ENCODE assay signal across 18 cellular contexts in the genomic region with DNA sequence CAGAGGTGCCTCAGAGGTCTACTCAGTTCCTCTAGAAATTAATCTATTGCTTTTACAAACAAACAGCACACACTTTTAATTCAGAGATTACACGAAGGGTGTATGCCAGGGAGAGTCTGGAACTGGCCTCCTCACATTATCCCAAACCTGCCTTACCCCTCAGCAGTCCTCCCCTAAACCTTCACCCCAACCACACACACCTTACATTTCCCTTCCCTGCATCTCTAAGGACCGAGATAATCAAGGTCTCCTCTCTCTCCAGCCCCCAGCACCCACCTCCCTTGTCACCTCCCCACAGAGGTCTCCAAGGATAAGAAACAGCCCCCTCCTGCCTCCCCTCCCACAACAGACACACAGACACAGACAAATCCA. TPM values are rescaled to one million over a fixed set of nuclear protein-coding genes. Genes with fewer than 3 reads are reported as not detected.
A peak's percentile ranks its signal among the peaks of the same experiment; 100 is the strongest.
DNase-seq lines count a peak whose midpoint lies in the region; ATAC-seq, FAIRE-seq and TF ChIP-seq lines count a peak whose summit lies in the region.
"Had no signal": no experiment of that assay in that cellular context is flagged by ENCODE, and none has a peak within 500 bp of the region (broad histone marks: within the 10 kb centered on the region; RNA-seq: fewer than 3 reads in every experiment).

No MANE protein-coding gene starts in this region.

- peaks cover 68 to 89% of the 10 kb centered on the region in 2 donors for H3K36me3 Mint-ChIP-seq in CD14-positive monocyte
- no peaks in the 10 kb centered on the region for H3K36me3 Mint-ChIP-seq in GM23338 (ENCODE audit: low read depth)

- H3K36me3 ChIP-seq in GM23338 (ENCODE audit: insufficient read depth) (no peaks in the 10 kb centered on the region), GM12878 (ENCODE audit: control insufficient read depth in 2 of 2, insufficient read depth in 2 of 2, low read length in 1 of 2) (peaks cover 8 to 11% of the 10 kb centered on the region in 2 experiments; a peak in 3 of 4 replicates), mucosa of stomach (ENCODE audit: control insufficient read depth, insufficient read depth, low read length) (no peaks in the 10 kb centered on the region), BE2C (no peaks in the 10 kb centered on the region), right lobe of liver (no peaks in the 10 kb centered on the region)
- H3K36me3 ChIP-seq: right atrium auricular region, SJSA1 had no signal

- no TSS peak for BruUV-seq in GM12878 (replicated peaks; lab: Mats Ljungman, UMichigan)

- RAD21 ChIA-PET in GM12878 (lab: Charles Lee; ENCODE audit: unreplicated experiment), result interaction anchor here (0.6 to 0.9 kb wide), 2 partner anchors 62 to 108 kb away, joined by 3 to 4 read pairs; no protein-coding TSS in a partner anchor

- in situ Hi-C loops in GM12878 (cut with MboI), result no loop called here

- H3K79me2 ChIP-seq in GM23338 (replicated peaks; ENCODE audit: insufficient read depth) (no peaks in the 10 kb centered on the region), GM12878 (ENCODE audit: control insufficient read depth, insufficient read depth, low read length) (peaks cover 43% of the 10 kb centered on the region)

- WGBS in GM12878 (ENCODE audit: insufficient coverage, insufficient replicate concordance, low lambda C conversion rate, missing lambda C conversion rate), result 0% methylated on average over 2 of the region's 2 CpGs
- WGBS in right lobe of liver (ENCODE audit: insufficient coverage, low coverage, low lambda C conversion rate, missing lambda C conversion rate), result 0% methylated on average over 2 of the region's 2 CpGs

- H3K27me3 ChIP-seq in GM23338 (ENCODE audit: insufficient read depth), result no peaks in the 10 kb centered on the region
- no peaks in the 10 kb centered on the region for H3K27me3 ChIP-seq in GM12878 (replicated peaks in 1 of 2; ENCODE audit: control insufficient read depth in 2 of 2, insufficient read depth in 2 of 2, low read length in 1 of 2)
- no peaks in the 10 kb centered on the region for H3K27me3 ChIP-seq in mucosa of stomach (ENCODE audit: control insufficient read depth, insufficient read depth, low read length)
- H3K27me3 ChIP-seq in BE2C, result peaks cover 18% of the 10 kb centered on the region
- H3K27me3 ChIP-seq in right lobe of liver, result no peaks in the 10 kb centered on the region
- H3K27me3 ChIP-seq: right atrium auricular region had no signal

- POLR2A ChIA-PET in GM12878 (lab: Charles Lee), result interaction anchor here (0.6 to 1.3 kb wide), 2 partner anchors 25 to 26 kb away, joined by 3 read pairs; no protein-coding TSS in a partner anchor

- peaks cover 0 to 7% (median 1%) of the 10 kb centered on the region in 7 donors for H3K9me3 Mint-ChIP-seq in CD14-positive monocyte
- no peaks in the 10 kb centered on the region; the same call in 2 of the 3 replicates for H3K9me3 Mint-ChIP-seq in GM23338
- H3K9me3 Mint-ChIP-seq: activated T-cell treated with anti-CD3 and anti-CD28 coated beads, Interleukin-2, amount 50 U/mL, for 24 hours had no signal

- SMC1A ChIA-PET in GM12878 (lab: Charles Lee; ENCODE audit: uncharacterized antibody, unreplicated experiment), result interaction anchor here (1.1 to 1.3 kb wide), 2 partner anchors 57 to 75 kb away, joined by 3 to 4 read pairs; no protein-coding TSS in a partner anchor

- peaks cover 0 to 5% (median 0%) of the 10 kb centered on the region in 3 donors for H3K27me3 Mint-ChIP-seq in CD14-positive monocyte (ENCODE audit: low read depth in 3 of 3)
- H3K27me3 Mint-ChIP-seq in GM23338 (ENCODE audit: insufficient read depth, low read depth, poor library complexity), result peaks cover 15% of the 10 kb centered on the region
- H3K27me3 Mint-ChIP-seq: activated T-cell treated with anti-CD3 and anti-CD28 coated beads, Interleukin-2, amount 50 U/mL, for 24 hours had no signal

- H3K4me1 Mint-ChIP-seq in CD14-positive monocyte (peaks cover 46% of the 10 kb centered on the region), GM23338 (peaks cover 2% of the 10 kb centered on the region; the same call in 1 of the 3 replicates)

- TF ChIP-seq CTCF in CD14-positive monocyte (IDR thresholded peaks at IDR 0.05), result no peak
- no peak for TF ChIP-seq CTCF in GM23338 (conservative IDR thresholded peaks at IDR 0.05; ENCODE audit: low read depth in 2 of 2)
- no peak for TF ChIP-seq CTCF in GM12878 (IDR thresholded peaks at IDR 0.05 in 2 of 3, conservative IDR thresholded peaks at IDR 0.05 in 1 of 3; ENCODE audit: control insufficient read depth in 2 of 3, extremely low read depth in 1 of 3, insufficient read depth in 1 of 3, low read depth in 3 of 3, low read length in 3 of 3)
- no peak for TF ChIP-seq CTCF in BE2C (IDR thresholded peaks at IDR 0.05; ENCODE audit: low read depth, low read length)
- no peak for TF ChIP-seq CTCF in right lobe of liver (IDR thresholded peaks at IDR 0.05)

- intact Hi-C loops in CD14-positive monocyte (cut with micrococcal nuclease), result no loop called here
- intact Hi-C loops in GM12878 (cut with micrococcal nuclease; ENCODE audit: unreplicated experiment), result no loop called here
- intact Hi-C loops in right lobe of liver (cut with DNase I), result no loop called here

- H3K4me1 ChIP-seq in GM23338 (ENCODE audit: insufficient read depth) (no peaks in the 10 kb centered on the region), GM12878 (ENCODE audit: control insufficient read depth, insufficient read depth, low read length) (no peaks in the 10 kb centered on the region), mucosa of stomach (ENCODE audit: control insufficient read depth, insufficient read depth, low read length) (peaks cover 6% of the 10 kb centered on the region), BE2C (no peaks in the 10 kb centered on the region), right lobe of liver (no peaks in the 10 kb centered on the region)
- H3K4me1 ChIP-seq: right atrium auricular region, SJSA1 had no signal

- peak; percentile 59 for ATAC-seq in GM23338
- peak; percentile 12 for ATAC-seq in GM12878
- no peak for ATAC-seq in right lobe of liver
- no peak for ATAC-seq in esophagus mucosa

- H3K4me3 ChIP-seq in GM23338 (no peak overlapping the region), GM12878 (no peak overlapping the region), mucosa of stomach (ENCODE audit: low read length) (no peak overlapping the region), BE2C (ENCODE audit: low read depth, low read length) (no peak overlapping the region), right lobe of liver (no peak overlapping the region)
- H3K4me3 ChIP-seq: mucosa of descending colon, SJSA1 had no signal

- no peaks in the 10 kb centered on the region for H3K9me2 ChIP-seq in GM23338 (ENCODE audit: insufficient read depth)

- H4K20me1 ChIP-seq in GM23338 (replicated peaks; ENCODE audit: insufficient read depth), result no peaks in the 10 kb centered on the region
- no peaks in the 10 kb centered on the region for H4K20me1 ChIP-seq in GM12878 (ENCODE audit: control insufficient read depth, insufficient read depth)

- H3K9ac ChIP-seq in GM12878 (ENCODE audit: control insufficient read depth, insufficient read depth, low read length), result no peak overlapping the region
- H3K9ac ChIP-seq in mucosa of stomach (ENCODE audit: low read length), result peak overlapping the region; percentile 43

- H2AFZ ChIP-seq in GM23338 (no peak overlapping the region), GM12878 (ENCODE audit: control insufficient read depth, low read depth, low read length) (no peak overlapping the region)

- CTCF ChIA-PET in GM12878 (lab: Yijun Ruan, JAX), result no interaction called here

- H3K4me3 Mint-ChIP-seq in CD14-positive monocyte (peak overlapping the region in 1 of 2 donors; percentile 45), GM23338 (peak overlapping the region; percentile 89)
- H3K4me3 Mint-ChIP-seq: activated T-cell treated with anti-CD3 and anti-CD28 coated beads, Interleukin-2, amount 50 U/mL, for 24 hours had no signal

- no peaks in the 10 kb centered on the region for H3K9me3 ChIP-seq in GM12878 (replicated peaks; ENCODE audit: control insufficient read depth, insufficient read depth, low read length)
- H3K9me3 ChIP-seq in mucosa of stomach (ENCODE audit: control insufficient read depth, low read length), result no peaks in the 10 kb centered on the region
- no peaks in the 10 kb centered on the region for H3K9me3 ChIP-seq in BE2C
- no peaks in the 10 kb centered on the region for H3K9me3 ChIP-seq in right lobe of liver
- H3K9me3 ChIP-seq: mucosa of descending colon, right atrium auricular region, SJSA1 had no signal

- FAIRE-seq in GM12878 (lab: Jason Lieb, UNC), result no peak

- DNase-seq in CD14-positive monocyte (ENCODE audit: low spot score) (no peak), GM23338 (ENCODE audit: low spot score) (no peak), GM12878 (ENCODE audit: low read depth, low spot score) (no peak), BE2C (no peak), right lobe of liver (no peak), DMS153 treated with DMSO at 0.1 percent for 48 hours (lab: John Stamatoyannopoulos, UW; ENCODE audit: unreplicated experiment) (no peak)
- DNase-seq: activated T-cell treated with anti-CD3 and anti-CD28 coated beads, Interleukin-2, amount 50 U/mL, for 24 hours; AML-193; EL; HCEC 1CT; NK-92 treated with Interleukin-12 subunit alpha and Interleukin-12 subunit beta, amount 100 ng/mL, for 24 hours had no signal

- H3K27ac ChIP-seq in GM23338 (ENCODE audit: low read depth) (no peak overlapping the region), GM12878 (ENCODE audit: control insufficient read depth, insufficient read depth) (no peak overlapping the region), right lobe of liver (no peak overlapping the region)
- H3K27ac ChIP-seq: right atrium auricular region, SJSA1, VCaP had no signal

- TF ChIP-seq RAD21 in GM12878 (IDR thresholded peaks at IDR 0.05; ENCODE audit: insufficient read depth, low read depth, low read length), result no peak

- H3K27ac Mint-ChIP-seq in CD14-positive monocyte (peak overlapping the region in 5 of 7 donors; percentile 62 to 86 (median 85)), GM23338 (no peak overlapping the region)
- H3K27ac Mint-ChIP-seq: activated T-cell treated with anti-CD3 and anti-CD28 coated beads, Interleukin-2, amount 50 U/mL, for 24 hours had no signal

- TF ChIP-seq EP300 in GM12878 (IDR thresholded peaks at IDR 0.05; ENCODE audit: borderline replicate concordance in 1 of 2, control insufficient read depth in 1 of 2, low read depth in 2 of 2, low read length in 2 of 2), result no peak

- no peaks in the 10 kb centered on the region for H3F3A ChIP-seq in GM23338 (replicated peaks; ENCODE audit: low read depth)

- TF ChIP-seq POLR2A in GM12878 (IDR thresholded peaks at IDR 0.05; ENCODE audit: low read depth, low read length), result no peak
- no peak for TF ChIP-seq POLR2A in right lobe of liver (IDR thresholded peaks at IDR 0.05)

- H3K4me2 ChIP-seq in GM23338, result no peak overlapping the region
- H3K4me2 ChIP-seq in GM12878 (ENCODE audit: control insufficient read depth, insufficient read depth), result 0 out of 2 replicates have a peak overlapping the region, but pooled peaks have one; percentile 17

RNA-seq across cellular contexts. Expression of a gene that starts 6.1 kb away (rescaled TPM):
- polyA plus RNA-seq in CD14-positive monocyte (1,000 to 10,000 TPM; 2,645 to 2,792 TPM), GM23338 (2016; fragmentation: Nextera tagmentation; extraction: Ambion mirVana) (1.5 and 2.7 TPM in 2 replicates), GM12878 (2011; rRNA removed) (684 and 1,082 TPM in 2 replicates), GM12878 (2014; fragmentation: Illumina TruSeq; extraction: Trizol) (462 and 549 TPM in 2 replicates), GM12878 (2014; fragmentation: Nextera tagmentation; extraction: Ambion mirVana) (100 to 1,000 TPM; 312 to 364 TPM), GM12878 (2014; rRNA removed) (623 and 640 TPM in 2 replicates), GM12878 (2016; fragmentation: Nextera tagmentation; extraction: Ambion mirVana) (100 to 1,000 TPM; 839 to 871 TPM)
- 0.38 and 0.74 TPM in 2 replicates for total RNA-seq in GM23338 (2014; rRNA removed; shearing (Covaris generic))
- total RNA-seq in GM12878 (2013; cell fraction: nucleolus; rRNA removed), result 285 and 299 TPM in 2 replicates
- total RNA-seq in GM12878 (2014; rRNA removed) (585 and 596 TPM in 2 replicates), GM12878 (2014; rRNA removed; fragmentation: Illumina TruSeq; extraction: Trizol) (543 and 546 TPM in 2 replicates), GM12878 (2021) (718 and 768 TPM in 2 replicates), right lobe of liver (10 to 100 TPM in 5 of 6 experiments, 1 to 10 TPM in 1; 8.3 to 52.8 (median 23.6) TPM), esophagus mucosa (17.3 TPM)
- polyA plus RNA-seq in GM12878 (2011; ENCODE audit: low read depth), result 440 TPM
- 1,851 and 2,227 TPM in 2 replicates for polyA plus RNA-seq in GM12878 (2011; cell fraction: cytosol; rRNA removed)
- polyA plus RNA-seq in GM12878 (2011; cell fraction: nucleus; rRNA removed), result 730 and 992 TPM in 2 replicates
- polyA plus RNA-seq in GM12878 (2012), result 697 and 802 TPM in 2 replicates
- 527 and 1,029 TPM in 2 replicates for polyA minus RNA-seq in GM12878 (2011; rRNA and poly(A)+ RNA removed)
- 229 and 257 TPM in 2 replicates for polyA minus RNA-seq in GM12878 (2011; cell fraction: cytosol; rRNA and poly(A)+ RNA removed)
- 78.9 and 81.7 TPM in 2 replicates for polyA minus RNA-seq in GM12878 (2011; cell fraction: nucleus; rRNA and poly(A)+ RNA removed)
- polyA plus RNA-seq in BE2C (2012; ENCODE audit: insufficient read depth, insufficient read length, low read depth), result not detected
- total RNA-seq: MCF 10A, SJSA1 had no signal

RNA-seq across cellular contexts. Expression of a gene that starts 53.4 kb away (rescaled TPM):
- polyA plus RNA-seq in CD14-positive monocyte (1,000 to 10,000 TPM in 1 of 2 donors, 100 to 1,000 TPM in 1; 394 to 1,407 TPM), GM23338 (2016; fragmentation: Nextera tagmentation; extraction: Ambion mirVana) (not detected in 2 replicates), GM12878 (2011; rRNA removed) (69.3 and 108 TPM in 2 replicates), GM12878 (2014; fragmentation: Illumina TruSeq; extraction: Trizol) (38.0 and 39.2 TPM in 2 replicates), GM12878 (2014; fragmentation: Nextera tagmentation; extraction: Ambion mirVana) (10 to 100 TPM; 38.5 to 40.6 TPM), GM12878 (2014; rRNA removed) (66.3 and 81.7 TPM in 2 replicates), GM12878 (2016; fragmentation: Nextera tagmentation; extraction: Ambion mirVana) (10 to 100 TPM; 84.0 to 91.8 TPM)
- total RNA-seq in GM23338 (2014; rRNA removed; shearing (Covaris generic)), result not detected in 2 replicates
- 18.5 and 25.2 TPM in 2 replicates for total RNA-seq in GM12878 (2013; cell fraction: nucleolus; rRNA removed)
- total RNA-seq in GM12878 (2014; rRNA removed) (59.4 and 60.7 TPM in 2 replicates), GM12878 (2014; rRNA removed; fragmentation: Illumina TruSeq; extraction: Trizol) (52.2 and 57.1 TPM in 2 replicates), GM12878 (2021) (84.0 and 88.3 TPM in 2 replicates), right lobe of liver (10 to 100 TPM in 2 of 6 experiments, 1 to 10 TPM in 3, under 1 TPM in 1; 0.86 to 42.5 (median 5.0) TPM), esophagus mucosa (not detected)
- 20.6 TPM for polyA plus RNA-seq in GM12878 (2011; ENCODE audit: low read depth)
- polyA plus RNA-seq in GM12878 (2011; cell fraction: cytosol; rRNA removed), result 136 and 171 TPM in 2 replicates
- polyA plus RNA-seq in GM12878 (2011; cell fraction: nucleus; rRNA removed), result 59.7 and 86.8 TPM in 2 replicates
- 63.7 and 78.6 TPM in 2 replicates for polyA plus RNA-seq in GM12878 (2012)
- 48.9 and 79.2 TPM in 2 replicates for polyA minus RNA-seq in GM12878 (2011; rRNA and poly(A)+ RNA removed)
- 27.8 and 29.1 TPM in 2 replicates for polyA minus RNA-seq in GM12878 (2011; cell fraction: cytosol; rRNA and poly(A)+ RNA removed)
- polyA minus RNA-seq in GM12878 (2011; cell fraction: nucleus; rRNA and poly(A)+ RNA removed), result 9.3 and 10.3 TPM in 2 replicates
- 7.8 TPM for polyA plus RNA-seq in BE2C (2012; ENCODE audit: insufficient read depth, insufficient read length, low read depth)
- total RNA-seq: MCF 10A, SJSA1 had no signal

RNA-seq across cellular contexts. Expression of a gene that starts 53.7 kb away (rescaled TPM):
- polyA plus RNA-seq in CD14-positive monocyte, result 100 to 1,000 TPM in 1 of 2 donors, 10 to 100 TPM in 1; 98.1 to 191 TPM
- total RNA-seq in GM23338 (2014; rRNA removed; shearing (Covaris generic)), result not detected in 2 replicates
- 0.42 and 0.49 TPM in 2 replicates for polyA plus RNA-seq in GM23338 (2016; fragmentation: Nextera tagmentation; extraction: Ambion mirVana)
- total RNA-seq in GM12878 (2013; cell fraction: nucleolus; rRNA removed), result 554 and 568 TPM in 2 replicates
- total RNA-seq in GM12878 (2014; rRNA removed), result 395 and 433 TPM in 2 replicates
- 498 and 529 TPM in 2 replicates for total RNA-seq in GM12878 (2014; rRNA removed; fragmentation: Illumina TruSeq; extraction: Trizol)
- total RNA-seq in GM12878 (2021), result 664 and 712 TPM in 2 replicates
- polyA plus RNA-seq in GM12878 (2011; ENCODE audit: low read depth), result 695 TPM
- polyA plus RNA-seq in GM12878 (2011; rRNA removed), result 1,353 and 1,769 TPM in 2 replicates
- 1,120 and 1,165 TPM in 2 replicates for polyA plus RNA-seq in GM12878 (2011; cell fraction: cytosol; rRNA removed)
- polyA plus RNA-seq in GM12878 (2011; cell fraction: nucleus; rRNA removed), result 377 and 747 TPM in 2 replicates
- 836 and 943 TPM in 2 replicates for polyA plus RNA-seq in GM12878 (2012)
- polyA plus RNA-seq in GM12878 (2014; fragmentation: Illumina TruSeq; extraction: Trizol), result 792 and 799 TPM in 2 replicates
- 100 to 1,000 TPM; 327 to 423 TPM for polyA plus RNA-seq in GM12878 (2014; fragmentation: Nextera tagmentation; extraction: Ambion mirVana)
- 515 and 552 TPM in 2 replicates for polyA plus RNA-seq in GM12878 (2014; rRNA removed)
- polyA plus RNA-seq in GM12878 (2016; fragmentation: Nextera tagmentation; extraction: Ambion mirVana), result 100 to 1,000 TPM; 289 to 291 TPM
- polyA minus RNA-seq in GM12878 (2011; rRNA and poly(A)+ RNA removed), result 1,376 and 1,606 TPM in 2 replicates
- polyA minus RNA-seq in GM12878 (2011; cell fraction: cytosol; rRNA and poly(A)+ RNA removed), result 271 and 297 TPM in 2 replicates
- polyA minus RNA-seq in GM12878 (2011; cell fraction: nucleus; rRNA and poly(A)+ RNA removed), result 136 and 138 TPM in 2 replicates
- 0.88 TPM for polyA plus RNA-seq in BE2C (2012; ENCODE audit: insufficient read depth, insufficient read length, low read depth)
- total RNA-seq in right lobe of liver, result 10 to 100 TPM in 3 of 6 experiments, under 1 TPM in 3; 0.31 to 15.9 (median 5.4) TPM
- 3.9 TPM for total RNA-seq in esophagus mucosa
- total RNA-seq: MCF 10A, SJSA1 had no signal

Comparison
In these comparisons a context has a peak if more than half of its experiments do, and no peak if none do; other contexts are left out.
1. ATAC-seq: peak in GM23338 (single experiment) and GM12878 (single experiment); none in right lobe of liver (0 of 4) and esophagus mucosa (single experiment).
2. RNA of a gene that starts 6.1 kb away (total RNA-seq): 285 to 768 TPM in GM12878; 8.3 to 52.8 TPM in right lobe of liver, 17.3 TPM in esophagus mucosa (single experiment) and 0.38 to 0.74 TPM in GM23338; every median in the first group is over 4 times any median in the second.
3. RNA of a gene that starts 53.7 kb away (total RNA-seq): 395 to 712 TPM in GM12878; 0.31 to 15.9 TPM in right lobe of liver, 3.9 TPM in esophagus mucosa (single experiment) and not detected in GM23338; every median in the first group is over 10 times any median in the second.